In genomic region chr9:112838342-112838741, GRCh38 we compare ENCODE assay signal across 25 cellular contexts. TPM values are rescaled to one million over a fixed set of nuclear protein-coding genes. Genes with fewer than 3 reads are reported as not detected.
"Had no signal": no experiment of that assay in that cellular context is flagged by ENCODE, and none has a peak within 500 bp of the region (broad histone marks: within the 10 kb centered on the region; RNA-seq: fewer than 3 reads in every experiment).

No MANE protein-coding gene starts in this region.

- H3K4me1 ChIP-seq: gastroesophageal sphincter, parathyroid adenoma, vagina had no signal

- H3K4me3 ChIP-seq: gastroesophageal sphincter, heart right ventricle, tibial nerve, vagina had no signal

- H3K9me3 ChIP-seq: gastroesophageal sphincter, heart right ventricle, tibial nerve, vagina had no signal

- ATAC-seq: esophagus mucosa, gastroesophageal sphincter, heart right ventricle, T-helper 17 cell had no signal

- DNase-seq: activated CD4-positive, alpha-beta T cell treated with anti-CD3 and anti-CD28 coated beads for 1 hour; activated CD8-positive, alpha-beta memory T cell treated with anti-CD3 and anti-CD28 coated beads for 24 hours; activated CD8-positive, alpha-beta memory T cell treated with anti-CD3 and anti-CD28 coated beads, Interleukin-2, amount 50 U/mL, for 48 hours; activated effector memory CD4-positive, alpha-beta T cell treated with Interleukin-2 at 50 U/mL for 16 hours; activated naive CD4-positive, alpha-beta T cell treated with anti-CD3 and anti-CD28 coated beads, Interleukin-2, amount 50 U/mL, for 16 hours; activated T-cell treated with anti-CD3 and anti-CD28 coated beads, Interleukin-2, amount 50 U/mL, for 48 hours; aorta; cortex of kidney; effector CD4-positive, alpha-beta T cell; heart right ventricle; immature natural killer cell; kidney glomerular epithelial cell; stimulated activated CD4-positive, alpha-beta T cell treated with anti-CD3 and anti-CD28 coated beads, Interleukin-12 subunit alpha, Interleukin-12 subunit beta, amount 100 ng/mL, for 4 hours; stimulated activated CD4-positive, alpha-beta T cell treated with anti-CD3 and anti-CD28 coated beads, Interleukin-1b, Interleukin-23, amount 100 ng/mL, for 48 hours; stimulated activated CD8-positive, alpha-beta memory T cell treated with anti-CD3 and anti-CD28 coated beads, Interleukin-4, amount 100 ng/mL, for 48 hours; stimulated activated naive CD4-positive, alpha-beta T cell treated with Interleukin-2 at 50 U/mL for 16 hours; substantia nigra; T-helper 17 cell; WERI-Rb-1 had no signal

- H3K27ac ChIP-seq: gastroesophageal sphincter, heart right ventricle, parathyroid adenoma, tibial nerve, vagina, WERI-Rb-1 had no signal

- H3K36me3 ChIP-seq: vagina had no signal

- H3K27me3 ChIP-seq: gastroesophageal sphincter, heart right ventricle, tibial nerve, vagina had no signal

RNA-seq across cellular contexts. Expression of gene SLC46A2, which starts 52.3 kb away (rescaled TPM):
- total RNA-seq: renal cortical epithelial cell, vagina had no signal
- polyA plus RNA-seq: aorta had no signal
